ENCODE assay signal across 19 cellular contexts in genomic region chr13:106393776-106394175, GRCh38.
"Had no signal": no experiment of that assay in that cellular context is flagged by ENCODE, and none has a peak within 500 bp of the region (broad histone marks: within the 10 kb centered on the region; RNA-seq: fewer than 3 reads in every experiment).

No MANE protein-coding gene starts in this region.

- H3K27ac Mint-ChIP-seq: activated CD4-positive, alpha-beta memory T cell treated with anti-CD3 and anti-CD28 coated beads, Interleukin-2, amount 10 ng/mL, durations not matched to agents 7 days and 5 days; activated naive CD4-positive, alpha-beta T cell treated with anti-CD3 and anti-CD28 coated beads, Interleukin-2, amount 50 U/mL, for 24 hours; natural killer cell; WTC11 had no signal

- ATAC-seq: activated T-cell treated with anti-CD3 and anti-CD28 coated beads, Interleukin-2, amount 50 U/mL, for 4 hours; left lobe of liver; natural killer cell; SK-N-SH treated with all-trans-retinoic acid at 6 μM for 48 hours; stimulated activated naive CD8-positive, alpha-beta T cell treated with anti-CD3 and anti-CD28 coated beads, Interleukin-15, Interleukin-2, amounts not matched to agents 100 U/mL and 50 U/mL, for 24 hours; WTC11 had no signal

- H3K27me3 Mint-ChIP-seq: activated CD4-positive, alpha-beta memory T cell treated with anti-CD3 and anti-CD28 coated beads, Interleukin-2, amount 10 ng/mL, durations not matched to agents 7 days and 5 days had no signal

- H3K36me3 ChIP-seq: adrenal gland had no signal

- H3K9me3 Mint-ChIP-seq: activated CD4-positive, alpha-beta memory T cell treated with anti-CD3 and anti-CD28 coated beads, Interleukin-2, amount 10 ng/mL, durations not matched to agents 7 days and 5 days; activated naive CD4-positive, alpha-beta T cell treated with anti-CD3 and anti-CD28 coated beads, Interleukin-2, amount 50 U/mL, for 24 hours; activated T-cell treated with anti-CD3 and anti-CD28 coated beads, Interleukin-2, amount 50 U/mL, for 4 hours had no signal

- H3K4me3 ChIP-seq: adrenal gland, hepatocyte had no signal

- H3K4me1 ChIP-seq: adrenal gland had no signal

- H3K36me3 Mint-ChIP-seq: activated naive CD4-positive, alpha-beta T cell treated with anti-CD3 and anti-CD28 coated beads, Interleukin-2, amount 50 U/mL, for 24 hours; natural killer cell had no signal

- H3K9me3 ChIP-seq: adrenal gland had no signal

- H3K4me1 Mint-ChIP-seq: activated CD4-positive, alpha-beta memory T cell treated with anti-CD3 and anti-CD28 coated beads, Interleukin-2, amount 10 ng/mL, durations not matched to agents 7 days and 5 days; activated naive CD4-positive, alpha-beta T cell treated with anti-CD3 and anti-CD28 coated beads, Interleukin-2, amount 50 U/mL, for 24 hours; natural killer cell had no signal

- DNase-seq: activated CD4-positive, alpha-beta memory T cell treated with anti-CD3 and anti-CD28 coated beads, Interleukin-2, amount 10 ng/mL, durations not matched to agents 7 days and 5 days; activated CD4-positive, alpha-beta T cell treated with anti-CD3 and anti-CD28 coated beads for 4 hours; activated effector memory CD4-positive, alpha-beta T cell treated with anti-CD3 and anti-CD28 coated beads, Interleukin-2, amount 50 U/mL, for 16 hours; activated T-cell treated with anti-CD3 and anti-CD28 coated beads, Interleukin-2, amount 50 U/mL, for 4 hours; adrenal gland; islet precursor cell; natural killer cell; posterior cingulate gyrus; stimulated activated CD4-positive, alpha-beta T cell treated with anti-CD3 and anti-CD28 coated beads, Interleukin-15, amount 100 ng/mL, for 24 hours; stimulated activated CD4-positive, alpha-beta T cell treated with anti-CD3 and anti-CD28 coated beads, Interleukin-4, amount 100 ng/mL, for 4 hours; stimulated activated CD8-positive, alpha-beta memory T cell treated with anti-CD3 and anti-CD28 coated beads, Interleukin-4, amount 100 ng/mL, for 48 hours; stimulated activated naive CD8-positive, alpha-beta T cell treated with anti-CD3 and anti-CD28 coated beads, Interleukin-15, Interleukin-2, amounts not matched to agents 100 U/mL and 50 U/mL, for 24 hours; T-helper 1 cell; trophoblast cell had no signal

- H3K4me3 Mint-ChIP-seq: activated CD4-positive, alpha-beta memory T cell treated with anti-CD3 and anti-CD28 coated beads, Interleukin-2, amount 10 ng/mL, durations not matched to agents 7 days and 5 days; activated naive CD4-positive, alpha-beta T cell treated with anti-CD3 and anti-CD28 coated beads, Interleukin-2, amount 50 U/mL, for 24 hours; activated T-cell treated with anti-CD3 and anti-CD28 coated beads, Interleukin-2, amount 50 U/mL, for 4 hours; natural killer cell; WTC11 had no signal
